23 cellular contexts compared by ENCODE assay signal in genomic region chr4:15736514-15737050, GRCh38. TPM values are rescaled to one million over a fixed set of nuclear protein-coding genes. Genes with fewer than 3 reads are reported as not detected.
"Had no signal": no experiment of that assay in that cellular context is flagged by ENCODE, and none has a peak within 500 bp of the region (broad histone marks: within the 10 kb centered on the region; RNA-seq: fewer than 3 reads in every experiment).

No MANE protein-coding gene starts in this region.

- H3K9me3 ChIP-seq: MG63, SK-N-SH had no signal

- H3K27me3 ChIP-seq: MG63 had no signal

- H3K4me3 Mint-ChIP-seq: T-cell had no signal

- H3K4me2 ChIP-seq: SK-N-SH had no signal

- DNase-seq: IMR-90, Karpas-422, KG1, MG63, NCI-H1092 treated with DMSO at 0.1 percent for 48 hours, NCI-H1436, NCI-H187, NCI-H2029, NCI-H2081 treated with DMSO at 0.1 percent for 48 hours, NCI-H2171, NCI-H226, NCI-H446, NCI-H510A, NCI-H524 treated with DMSO at 0.1 percent for 48 hours, NCI-H69, NCI-H774, SHP77, SK-N-SH, SW 1271, T-cell had no signal

- H3K9ac ChIP-seq: SK-N-SH had no signal

- H3K36me3 ChIP-seq: MG63 had no signal

- ATAC-seq: HepG2, T-cell had no signal

- H3K27me3 Mint-ChIP-seq: T-cell had no signal

- H3K27ac Mint-ChIP-seq: T-cell had no signal

- H3K4me3 ChIP-seq: MG63 had no signal

- H3K27ac ChIP-seq: RWPE1 had no signal

RNA-seq across cellular contexts. Expression of gene BST1, which starts 33.7 kb away (rescaled TPM):
- total RNA-seq: SK-MEL-5 had no signal

RNA-seq across cellular contexts. Expression of gene CD38, which starts 41.5 kb away (rescaled TPM):
- total RNA-seq: HepG2, IMR-90 had no signal
